1 cellular context compared by ENCODE assay signal in genomic region chr14:66174453-66174891, GRCh38.
TF ChIP-seq lines count a peak whose summit lies in the region.

No MANE protein-coding gene starts in this region.

TF ChIP-seq in HEK293, 187 proteins besides CTCF, POLR2A, EP300 and RAD21 (continued from another document):
- TF ChIP-seq PRDM6 (tag by site-specific recombination; IDR thresholded peaks at IDR 0.05), result peak; percentile 48; the same call in 1 of the 2 replicates
- no peak for TF ChIP-seq ZNF670 (tag by site-specific recombination; IDR thresholded peaks at IDR 0.05; ENCODE audit: low read depth)
